Comparison of ENCODE assay signal across 26 cellular contexts in genomic region chr2:74321737-74322136, GRCh38. TPM values are rescaled to one million over a fixed set of nuclear protein-coding genes. Genes with fewer than 3 reads are reported as not detected.
DNase-seq lines count a peak whose midpoint lies in the region; ATAC-seq, FAIRE-seq and TF ChIP-seq lines count a peak whose summit lies in the region.
"Had no signal": no experiment of that assay in that cellular context is flagged by ENCODE, and none has a peak within 500 bp of the region (broad histone marks: within the 10 kb centered on the region; RNA-seq: fewer than 3 reads in every experiment).

No MANE protein-coding gene starts in this region.

- no peaks in the 10 kb centered on the region for H4K20me1 ChIP-seq in HepG2 (ENCODE audit: insufficient read depth, low read length)
- no peaks in the 10 kb centered on the region for H4K20me1 ChIP-seq in K562 (replicated peaks; ENCODE audit: control insufficient read depth, insufficient read depth, low read length)
- H4K20me1 ChIP-seq: BLaER1 treated with 17β-estradiol and CSF1 and Interleukin-3, amounts not matched to agents 10 nM and 100 nM had no signal

- WGBS in HepG2 (ENCODE audit: low lambda C conversion rate) = 56% methylated on average over 2 of the region's 2 CpGs
- WGBS in right lobe of liver (ENCODE audit: insufficient coverage, low coverage, low lambda C conversion rate, missing lambda C conversion rate) = 100% methylated on average over 1 of the region's 2 CpGs
- WGBS in K562 (ENCODE audit: insufficient coverage, low coverage, missing lambda C conversion rate) = 10% methylated on average over 2 of the region's 2 CpGs
- 54 to 75% (median 66%) methylated on average over 2 of the region's 2 CpGs for WGBS in small intestine, 3 donors

- H3K79me2 ChIP-seq in HepG2 (ENCODE audit: insufficient read depth, low read length) (no peaks in the 10 kb centered on the region), K562 (ENCODE audit: control insufficient read depth, insufficient read depth, low read length) (no peaks in the 10 kb centered on the region)

- H3K4me1 ChIP-seq in HepG2 (ENCODE audit: insufficient read depth, low read length) (peaks cover 8% of the 10 kb centered on the region; the same call in 1 of the 2 replicates), right lobe of liver (peaks cover 0 to 5% (median 0%) of the 10 kb centered on the region in 4 donors), K562 (replicated peaks in 1 of 2; ENCODE audit: control insufficient read depth in 2 of 2, insufficient read depth in 2 of 2, low read length in 2 of 2) (peaks cover 0 to 2% of the 10 kb centered on the region in 2 experiments; a peak in 1 of 5 replicates), small intestine (ENCODE audit: control insufficient read depth in 2 of 2, insufficient read depth in 1 of 2, low read depth in 1 of 2, low read length in 1 of 2) (no peaks in the 10 kb centered on the region)
- H3K4me1 ChIP-seq: BE2C; BLaER1 treated with 17β-estradiol and CSF1 and Interleukin-3, amounts not matched to agents 10 nM and 100 nM had no signal

- TF ChIP-seq EP300 in HepG2 (IDR thresholded peaks at IDR 0.05; ENCODE audit: low read depth in 2 of 2, low read length in 2 of 2) (no peak), HepG2 (CRISPR knock-in tag; IDR thresholded peaks at IDR 0.05; ENCODE audit: borderline replicate concordance) (no peak), Ishikawa (IDR thresholded peaks at IDR 0.05; ENCODE audit: borderline replicate concordance) (no peak), K562 (IDR thresholded peaks at IDR 0.05; ENCODE audit: low read length) (no peak)

- CTCF ChIA-PET in HepG2 (lab: Yijun Ruan, JAX; ENCODE audit: low intra/inter-chr PET ratio, low total read pairs) (no interaction called here), K562 (lab: Yijun Ruan, JAX; ENCODE audit: low intra/inter-chr PET ratio) (no interaction called here)

- H3K27me3 Mint-ChIP-seq in nephron progenitor cell (ENCODE audit: low read depth, poor library complexity) = peaks cover 8% of the 10 kb centered on the region
- H3K27me3 Mint-ChIP-seq: CD4-positive, alpha-beta T cell; CD8-positive, alpha-beta memory T cell had no signal

- POLR2A ChIA-PET in HepG2 (lab: Yijun Ruan, JAX) = no interaction called here
- POLR2A ChIA-PET in K562 (lab: Yijun Ruan, JAX) = no interaction called here

- no peaks in the 10 kb centered on the region for H3K27me3 ChIP-seq in HepG2 (ENCODE audit: control insufficient read depth in 1 of 2, insufficient read depth in 2 of 2, low read length in 2 of 2)
- H3K27me3 ChIP-seq in right lobe of liver = no peaks in the 10 kb centered on the region
- H3K27me3 ChIP-seq in K562 (ENCODE audit: control insufficient read depth in 2 of 2, insufficient read depth in 2 of 2, low read length in 2 of 2) = no peaks in the 10 kb centered on the region
- no peaks in the 10 kb centered on the region for H3K27me3 ChIP-seq in small intestine (ENCODE audit: control insufficient read depth in 2 of 2, insufficient read depth in 2 of 2, low read length in 2 of 2)
- H3K27me3 ChIP-seq: BE2C; BLaER1 treated with 17β-estradiol and CSF1 and Interleukin-3, amounts not matched to agents 10 nM and 100 nM had no signal

- in situ Hi-C loops in HepG2 (cut with HindIII; ENCODE audit: extremely low pct_ligation_motif_present, low pct_unique_long_range_greater_than_20kb) (no loop called here), K562 (cut with MboI) (no loop called here)

- H3K36me3 Mint-ChIP-seq in nephron progenitor cell (ENCODE audit: low read depth) = no peaks in the 10 kb centered on the region
- H3K36me3 Mint-ChIP-seq: CD14-positive monocyte had no signal

- DNase-seq in HepG2 (ENCODE audit: low spot score) (no peak), right lobe of liver (no peak), K562 (ENCODE audit: extremely low read depth in 1 of 4, low spot score in 3 of 4) (peak; percentile 11 to 70 (median 53)), small intestine (peak; percentile 73), nephron progenitor cell (no peak)
- DNase-seq: ACHN; AML-193; BE2C; CD4-positive, alpha-beta T cell; CD8-positive, alpha-beta memory T cell; DMS 273 treated with DMSO at 0.1 percent for 48 hours; DMS79; EL; GDM1; H7; HCEC 1CT had no signal

- no peak overlapping the region for H3K9ac ChIP-seq in HepG2 (ENCODE audit: insufficient read depth, low read depth, low read length)
- H3K9ac ChIP-seq in K562 (ENCODE audit: insufficient read depth in 1 of 2, low read depth in 2 of 2, low read length in 2 of 2) = no peak overlapping the region
- H3K9ac ChIP-seq: BLaER1 treated with 17β-estradiol and CSF1 and Interleukin-3, amounts not matched to agents 10 nM and 100 nM had no signal

- FAIRE-seq in HepG2 (lab: Jason Lieb, UNC) (no peak), K562 (lab: Jason Lieb, UNC) (no peak), small intestine (lab: Jason Lieb, UNC) (no peak)
- FAIRE-seq: D721Med, GM12878, GM19239, H1 had no signal

- intact Hi-C loops in HepG2 (cut with micrococcal nuclease; ENCODE audit: unreplicated experiment) = no loop called here
- intact Hi-C loops in right lobe of liver (cut with DNase I) = no loop called here
- intact Hi-C loops in K562 (cut with micrococcal nuclease) = no loop called here

- BruUV-seq in HepG2 (replicated peaks; lab: Mats Ljungman, UMichigan) (no TSS peak), K562 (replicated peaks; lab: Mats Ljungman, UMichigan) (no TSS peak)

- H3K4me1 Mint-ChIP-seq in nephron progenitor cell = peaks cover 5% of the 10 kb centered on the region
- H3K4me1 Mint-ChIP-seq: CD14-positive monocyte; CD8-positive, alpha-beta memory T cell had no signal

- H3K9me3 Mint-ChIP-seq in nephron progenitor cell = no peaks in the 10 kb centered on the region
- H3K9me3 Mint-ChIP-seq: CD4-positive, alpha-beta T cell; CD8-positive, alpha-beta memory T cell had no signal

- TF ChIP-seq POLR2A in HepG2 (IDR thresholded peaks at IDR 0.05; ENCODE audit: insufficient read depth in 1 of 2, low read depth in 2 of 2, low read length in 2 of 2) (no peak), right lobe of liver (IDR thresholded peaks at IDR 0.05) (no peak), K562 (conservative IDR thresholded peaks at IDR 0.05) (no peak)

- no peaks in the 10 kb centered on the region for H3K36me3 ChIP-seq in HepG2 (replicated peaks in 1 of 2; ENCODE audit: control insufficient read depth in 1 of 2, insufficient read depth in 2 of 2, low read length in 2 of 2)
- no peaks in the 10 kb centered on the region for H3K36me3 ChIP-seq in right lobe of liver
- no peaks in the 10 kb centered on the region for H3K36me3 ChIP-seq in K562 (ENCODE audit: control insufficient read depth, insufficient read depth, low read length)
- H3K36me3 ChIP-seq in small intestine (ENCODE audit: control insufficient read depth in 2 of 2, insufficient read depth in 2 of 2, low read length in 2 of 2) = no peaks in the 10 kb centered on the region
- H3K36me3 ChIP-seq: BE2C; BLaER1 treated with 17β-estradiol and CSF1 and Interleukin-3, amounts not matched to agents 10 nM and 100 nM had no signal

- no peak overlapping the region for H3K27ac Mint-ChIP-seq in nephron progenitor cell
- H3K27ac Mint-ChIP-seq: CD14-positive monocyte; CD4-positive, alpha-beta T cell; CD8-positive, alpha-beta memory T cell had no signal

- H3K9me1 ChIP-seq in K562 (ENCODE audit: control insufficient read depth, insufficient read depth, low read length) = no peaks in the 10 kb centered on the region

- H3K9me3 ChIP-seq in HepG2 (ENCODE audit: low read length) (no peaks in the 10 kb centered on the region), right lobe of liver (no peaks in the 10 kb centered on the region), K562 (replicated peaks; ENCODE audit: control insufficient read depth, insufficient read depth, low read depth, low read length) (no peaks in the 10 kb centered on the region), small intestine (ENCODE audit: control insufficient read depth, low read depth) (peaks cover 1% of the 10 kb centered on the region)
- H3K9me3 ChIP-seq: BE2C had no signal

- TF ChIP-seq CTCF in HepG2 (CRISPR knock-in tag; IDR thresholded peaks at IDR 0.05) (no peak), right lobe of liver (IDR thresholded peaks at IDR 0.05) (no peak), K562 (IDR thresholded peaks at IDR 0.05 in 2 of 3, conservative IDR thresholded peaks at IDR 0.05 in 1 of 3; ENCODE audit: insufficient read depth in 2 of 3, low read depth in 1 of 3, low read length in 3 of 3) (no peak), nephron progenitor cell (IDR thresholded peaks at IDR 0.05) (no peak)

- H2AFZ ChIP-seq in HepG2 (ENCODE audit: low read length) (no peak overlapping the region), K562 (ENCODE audit: low read depth, low read length) (peak overlapping the region; percentile 41)

- ATAC-seq in HepG2 = no peak
- ATAC-seq in right lobe of liver = no peak
- peak; percentile 74 for ATAC-seq in K562
- ATAC-seq in GM21381 (IDR thresholded peaks at IDR 0.05; ENCODE audit: unreplicated experiment) = no peak
- no peak for ATAC-seq in GM21786 (IDR thresholded peaks at IDR 0.05; ENCODE audit: unreplicated experiment)
- ATAC-seq: GM12878 had no signal

- H3K4me2 ChIP-seq in HepG2 (ENCODE audit: low read depth, low read length) = no peak overlapping the region
- no peak overlapping the region; the same call in 1 of the 2 replicates for H3K4me2 ChIP-seq in K562 (ENCODE audit: insufficient read depth, low read length)
- H3K4me2 ChIP-seq: BLaER1 treated with 17β-estradiol and CSF1 and Interleukin-3, amounts not matched to agents 10 nM and 100 nM had no signal

- no peak overlapping the region for H3K27ac ChIP-seq in HepG2 (ENCODE audit: extremely low read length, insufficient read depth, low read length)
- H3K27ac ChIP-seq in right lobe of liver = no peak overlapping the region
- H3K27ac ChIP-seq in K562 (ENCODE audit: extremely low read depth, low read depth, low read length) = no peak overlapping the region
- H3K27ac ChIP-seq in small intestine (ENCODE audit: low read depth in 1 of 2, low read length in 1 of 2) = no peak overlapping the region
- H3K27ac ChIP-seq: 22Rv1; BLaER1 treated with 17β-estradiol and CSF1 and Interleukin-3, amounts not matched to agents 10 nM and 100 nM had no signal

- H3K4me3 ChIP-seq in HepG2 (replicated peaks in 1 of 3; ENCODE audit: insufficient read depth in 1 of 3, low read depth in 2 of 3, low read length in 3 of 3) = no peak overlapping the region
- no peak overlapping the region for H3K4me3 ChIP-seq in right lobe of liver
- H3K4me3 ChIP-seq in K562 = no peak overlapping the region
- H3K4me3 ChIP-seq in small intestine (ENCODE audit: low read depth in 1 of 2, low read length in 2 of 2) = no peak overlapping the region
- H3K4me3 ChIP-seq: BLaER1 treated with 17β-estradiol and CSF1 and Interleukin-3, amounts not matched to agents 10 nM and 100 nM; GM12878 had no signal

- TF ChIP-seq RAD21 in HepG2 (CRISPR knock-in tag; IDR thresholded peaks at IDR 0.05) (no peak), Ishikawa (IDR thresholded peaks at IDR 0.05; ENCODE audit: low read depth) (no peak), K562 (CRISPR knock-in tag; conservative IDR thresholded peaks at IDR 0.05 in 1 of 2, IDR thresholded peaks at IDR 0.05 in 1 of 2) (no peak)

- H3K4me3 Mint-ChIP-seq in nephron progenitor cell = no peak overlapping the region
- H3K4me3 Mint-ChIP-seq: CD14-positive monocyte; CD4-positive, alpha-beta T cell; CD8-positive, alpha-beta memory T cell had no signal

RNA-seq across cellular contexts. Expression of gene SLC4A5, which starts 21.5 kb away (rescaled TPM):
- 0.25 TPM in 1 of 2 replicates, not detected in the other for total RNA-seq in HepG2 (2016; rRNA removed; fragmentation: Illumina TruSeq; extraction: Trizol)
- total RNA-seq in HepG2 (2016; cell fraction: cytosol; rRNA removed; fragmentation: Illumina TruSeq; extraction: Trizol; ENCODE audit: low read depth) = not detected in 2 replicates
- 0.09 TPM in 1 of 2 replicates, not detected in the other for total RNA-seq in HepG2 (2016; cell fraction: insoluble cytoplasmic fraction; rRNA removed; fragmentation: Illumina TruSeq; extraction: Trizol)
- not detected in 2 replicates for total RNA-seq in HepG2 (2016; cell fraction: membrane; rRNA removed; fragmentation: Illumina TruSeq; extraction: Trizol)
- 0.34 and 0.53 TPM in 2 replicates for total RNA-seq in HepG2 (2016; cell fraction: nucleus; rRNA removed; fragmentation: Illumina TruSeq; extraction: Trizol)
- 0.50 and 0.51 TPM in 2 replicates for polyA plus RNA-seq in HepG2 (2011; rRNA removed)
- 0.01 TPM in 1 of 2 replicates, not detected in the other for polyA plus RNA-seq in HepG2 (2011; cell fraction: cytosol; rRNA removed)
- 0.14 and 0.74 TPM in 2 replicates for polyA plus RNA-seq in HepG2 (2011; cell fraction: nucleus; rRNA removed)
- 0.74 and 0.93 TPM in 2 replicates for polyA plus RNA-seq in HepG2 (2012)
- not detected in 2 replicates for polyA plus RNA-seq in HepG2 (2016; cell fraction: cytosol; fragmentation: Illumina TruSeq; extraction: Trizol; ENCODE audit: low read depth)
- 0.49 TPM in 1 of 2 replicates, not detected in the other for polyA plus RNA-seq in HepG2 (2016; cell fraction: insoluble cytoplasmic fraction; fragmentation: Illumina TruSeq; extraction: Trizol; ENCODE audit: low read depth)
- not detected in 2 replicates for polyA plus RNA-seq in HepG2 (2016; cell fraction: membrane; fragmentation: Illumina TruSeq; extraction: Trizol; ENCODE audit: low read depth)
- 0.30 and 1.1 TPM in 2 replicates for polyA plus RNA-seq in HepG2 (2016; cell fraction: nucleus; fragmentation: Illumina TruSeq; extraction: Trizol; ENCODE audit: insufficient read depth, low read depth)
- polyA minus RNA-seq in HepG2 (2011; rRNA and poly(A)+ RNA removed; ENCODE audit: low replicate concordance) = 0.26 and 0.56 TPM in 2 replicates
- 0.09 TPM in 1 of 2 replicates, not detected in the other for polyA minus RNA-seq in HepG2 (2011; cell fraction: cytosol; rRNA and poly(A)+ RNA removed)
- polyA minus RNA-seq in HepG2 (2011; cell fraction: nucleus; rRNA and poly(A)+ RNA removed) = 1.0 and 1.1 TPM in 2 replicates
- total RNA-seq in right lobe of liver = 1 to 10 TPM in 2 of 6 experiments, under 1 TPM in 4; 0.12 to 1.2 (median 0.68) TPM
- total RNA-seq in K562 (2011; cell fraction: chromatin; rRNA removed; ENCODE audit: low replicate concordance) = 0.12 TPM in 1 of 2 replicates, not detected in the other
- not detected in 2 replicates for total RNA-seq in K562 (2011; cell fraction: nucleolus; rRNA removed)
- not detected in 2 replicates for total RNA-seq in K562 (2011; cell fraction: nucleoplasm; rRNA removed)
- total RNA-seq in K562 (2014; rRNA removed) = 0.05 TPM in 1 of 2 replicates, not detected in the other
- 0.03 TPM in 1 of 2 replicates, not detected in the other for total RNA-seq in K562 (2014; rRNA removed; fragmentation: Illumina TruSeq; extraction: Trizol)
- 0.34 and 0.69 TPM in 2 replicates for total RNA-seq in K562 (2015; rRNA removed; fragmentation: Illumina TruSeq; extraction: Trizol)
- 0.42 TPM in 1 of 2 replicates, not detected in the other for total RNA-seq in K562 (2021)
- polyA plus RNA-seq in K562 (2011; rRNA removed) = 0.03 and 0.05 TPM in 2 replicates
- polyA plus RNA-seq in K562 (2011; cell fraction: cytosol; rRNA removed) = 0.12 TPM in 1 of 2 replicates, not detected in the other
- polyA plus RNA-seq in K562 (2011; cell fraction: nucleus; rRNA removed) = 0.10 and 0.57 TPM in 2 replicates
- polyA plus RNA-seq in K562 (2012) = 0.21 and 0.96 TPM in 2 replicates
- polyA plus RNA-seq in K562 (2014; fragmentation: Illumina TruSeq; extraction: Trizol) = 0.03 and 0.16 TPM in 2 replicates
- polyA plus RNA-seq in K562 (2014; fragmentation: Nextera tagmentation; extraction: Ambion mirVana) = under 1 TPM; 0.10 to 0.13 TPM
- polyA plus RNA-seq in K562 (2014; rRNA removed) = 0.13 and 0.77 TPM in 2 replicates
- not detected in 2 replicates for polyA minus RNA-seq in K562 (2011; rRNA and poly(A)+ RNA removed)
- not detected in 2 replicates for polyA minus RNA-seq in K562 (2011; cell fraction: cytosol; rRNA and poly(A)+ RNA removed)
- not detected in 2 replicates for polyA minus RNA-seq in K562 (2011; cell fraction: nucleus; rRNA and poly(A)+ RNA removed)
- 1 to 10 TPM in 1 of 3 donors, under 1 TPM in 1, not detected in 1; 0.43 to 2.0 TPM for polyA plus RNA-seq in small intestine

RNA-seq across cellular contexts. Expression of gene DCTN1, which starts 58.4 kb away (rescaled TPM):
- total RNA-seq in HepG2 (2016; rRNA removed; fragmentation: Illumina TruSeq; extraction: Trizol) (109 and 122 TPM in 2 replicates), right lobe of liver (10 to 100 TPM; 33.7 to 47.9 (median 37.3) TPM), K562 (2014; rRNA removed) (49.7 and 54.8 TPM in 2 replicates), K562 (2014; rRNA removed; fragmentation: Illumina TruSeq; extraction: Trizol) (23.4 and 27.5 TPM in 2 replicates), K562 (2015; rRNA removed; fragmentation: Illumina TruSeq; extraction: Trizol) (52.5 and 53.3 TPM in 2 replicates), K562 (2021) (61.0 and 71.7 TPM in 2 replicates)
- total RNA-seq in HepG2 (2016; cell fraction: cytosol; rRNA removed; fragmentation: Illumina TruSeq; extraction: Trizol; ENCODE audit: low read depth) = 7.7 and 11.2 TPM in 2 replicates
- total RNA-seq in HepG2 (2016; cell fraction: insoluble cytoplasmic fraction; rRNA removed; fragmentation: Illumina TruSeq; extraction: Trizol) = 94.1 and 122 TPM in 2 replicates
- 18.0 and 20.5 TPM in 2 replicates for total RNA-seq in HepG2 (2016; cell fraction: membrane; rRNA removed; fragmentation: Illumina TruSeq; extraction: Trizol)
- 55.1 and 60.1 TPM in 2 replicates for total RNA-seq in HepG2 (2016; cell fraction: nucleus; rRNA removed; fragmentation: Illumina TruSeq; extraction: Trizol)
- polyA plus RNA-seq in HepG2 (2011; rRNA removed) (73.2 and 82.4 TPM in 2 replicates), K562 (2011; rRNA removed) (30.0 and 39.8 TPM in 2 replicates), K562 (2014; fragmentation: Illumina TruSeq; extraction: Trizol) (51.8 and 58.0 TPM in 2 replicates), K562 (2014; fragmentation: Nextera tagmentation; extraction: Ambion mirVana) (10 to 100 TPM; 23.9 to 28.6 TPM), K562 (2014; rRNA removed) (37.2 and 45.0 TPM in 2 replicates), small intestine (10 to 100 TPM; 72.7 to 92.8 (median 80.2) TPM)
- 54.6 and 71.3 TPM in 2 replicates for polyA plus RNA-seq in HepG2 (2011; cell fraction: cytosol; rRNA removed)
- 141 and 144 TPM in 2 replicates for polyA plus RNA-seq in HepG2 (2011; cell fraction: nucleus; rRNA removed)
- polyA plus RNA-seq in HepG2 (2012) = 72.2 and 76.7 TPM in 2 replicates
- 8.1 and 9.5 TPM in 2 replicates for polyA plus RNA-seq in HepG2 (2016; cell fraction: cytosol; fragmentation: Illumina TruSeq; extraction: Trizol; ENCODE audit: low read depth)
- polyA plus RNA-seq in HepG2 (2016; cell fraction: insoluble cytoplasmic fraction; fragmentation: Illumina TruSeq; extraction: Trizol; ENCODE audit: low read depth) = 106 and 136 TPM in 2 replicates
- 20.1 and 26.0 TPM in 2 replicates for polyA plus RNA-seq in HepG2 (2016; cell fraction: membrane; fragmentation: Illumina TruSeq; extraction: Trizol; ENCODE audit: low read depth)
- 119 and 130 TPM in 2 replicates for polyA plus RNA-seq in HepG2 (2016; cell fraction: nucleus; fragmentation: Illumina TruSeq; extraction: Trizol; ENCODE audit: insufficient read depth, low read depth)
- polyA minus RNA-seq in HepG2 (2011; rRNA and poly(A)+ RNA removed; ENCODE audit: low replicate concordance) = 266 and 308 TPM in 2 replicates
- polyA minus RNA-seq in HepG2 (2011; cell fraction: cytosol; rRNA and poly(A)+ RNA removed) = 81.1 and 87.7 TPM in 2 replicates
- polyA minus RNA-seq in HepG2 (2011; cell fraction: nucleus; rRNA and poly(A)+ RNA removed) = 62.1 and 69.7 TPM in 2 replicates
- total RNA-seq in K562 (2011; cell fraction: chromatin; rRNA removed; ENCODE audit: low replicate concordance) = 88.3 and 100 TPM in 2 replicates
- 42.1 and 52.2 TPM in 2 replicates for total RNA-seq in K562 (2011; cell fraction: nucleolus; rRNA removed)
- total RNA-seq in K562 (2011; cell fraction: nucleoplasm; rRNA removed) = 63.2 and 85.9 TPM in 2 replicates
- polyA plus RNA-seq in K562 (2011; cell fraction: cytosol; rRNA removed) = 33.7 and 78.9 TPM in 2 replicates
- polyA plus RNA-seq in K562 (2011; cell fraction: nucleus; rRNA removed) = 57.2 and 111 TPM in 2 replicates
- polyA plus RNA-seq in K562 (2012) = 62.1 and 62.5 TPM in 2 replicates
- polyA minus RNA-seq in K562 (2011; rRNA and poly(A)+ RNA removed) = 33.3 and 75.5 TPM in 2 replicates
- polyA minus RNA-seq in K562 (2011; cell fraction: cytosol; rRNA and poly(A)+ RNA removed) = 41.6 and 65.3 TPM in 2 replicates
- 26.1 and 26.7 TPM in 2 replicates for polyA minus RNA-seq in K562 (2011; cell fraction: nucleus; rRNA and poly(A)+ RNA removed)

Comparison
In these comparisons a context has a peak if more than half of its experiments do, and no peak if none do; other contexts are left out.
1. DNase-seq: peak in K562 (4 of 4) and small intestine (single experiment); none in HepG2 (single experiment), right lobe of liver (0 of 3) and nephron progenitor cell (single experiment).
2. Of the 241 proteins assayed by ChIP-seq in both HepG2 and K562: peak only in HepG2: none; only in K562: RAD51, TFE3 and USF2; in both: NFYB; in neither: 235; mixed calls (peak in some experiments, not most) for 2.